In genomic region chr7:25722856-25723255, GRCh38 we compare ENCODE assay signal across 28 cellular contexts.
DNase-seq lines count a peak whose midpoint lies in the region; ATAC-seq and TF ChIP-seq lines count a peak whose summit lies in the region.
"Had no signal": no experiment of that assay in that cellular context is flagged by ENCODE, and none has a peak within 500 bp of the region (broad histone marks: within the 10 kb centered on the region; RNA-seq: fewer than 3 reads in every experiment).

No MANE protein-coding gene starts in this region.

- intact Hi-C loops in IMR-90 (cut with micrococcal nuclease) = loop anchor here (5.0 kb wide), 1 partner anchor 129 kb away; no protein-coding TSS in a partner anchor

- H4K20me1 ChIP-seq in IMR-90 (ENCODE audit: insufficient read depth, low read length) = no peaks in the 10 kb centered on the region
- H4K20me1 ChIP-seq: BLaER1 treated with 17β-estradiol and CSF1 and Interleukin-3, amounts not matched to agents 10 nM and 100 nM had no signal

- no peak overlapping the region for H4K8ac ChIP-seq in IMR-90 (ENCODE audit: low read depth in 2 of 2, low read length in 2 of 2)

- TF ChIP-seq POLR2A in IMR-90 (IDR thresholded peaks at IDR 0.05; ENCODE audit: low read depth, low read length) = no peak

- no peak overlapping the region for H3K56ac ChIP-seq in IMR-90 (ENCODE audit: extremely low read depth, insufficient read depth, low read length)

- H3K79me1 ChIP-seq in IMR-90 (ENCODE audit: low read depth in 1 of 2, low read length in 2 of 2) = no peaks in the 10 kb centered on the region

- no peaks in the 10 kb centered on the region for H3K9me3 ChIP-seq in IMR-90 (ENCODE audit: control insufficient read depth, insufficient read depth, low read length)
- H3K9me3 ChIP-seq: adrenal gland; BLaER1 treated with 17β-estradiol and CSF1 and Interleukin-3, amounts not matched to agents 10 nM and 100 nM; right lobe of liver; transverse colon had no signal

- no peak overlapping the region for H4K5ac ChIP-seq in IMR-90 (ENCODE audit: low read depth, low read length)

- dilution Hi-C loops in IMR-90 (cut with HindIII; ENCODE audit: low sequenced_read_pairs, unreplicated experiment) = no loop called here

- H2BK15ac ChIP-seq in IMR-90 (ENCODE audit: low read depth, low read length) = no peak overlapping the region

- H3K4me2 ChIP-seq in IMR-90 (ENCODE audit: low read depth, low read length) = no peak overlapping the region
- H3K4me2 ChIP-seq: BLaER1 treated with 17β-estradiol and CSF1 and Interleukin-3, amounts not matched to agents 10 nM and 100 nM had no signal

- H3K18ac ChIP-seq in IMR-90 (ENCODE audit: low read depth, low read length) = peak overlapping the region; percentile 36; the same call in 1 of the 2 replicates

- no peak for TF ChIP-seq CTCF in IMR-90 (conservative IDR thresholded peaks at IDR 0.05; ENCODE audit: low read depth, low read length)

- no CpG with 5 or more reads among the region's 1 CpG for WGBS in IMR-90 (ENCODE audit: extremely low coverage in 2 of 2, insufficient read length in 1 of 2), 2 experiments

- no peak overlapping the region for H3K27ac ChIP-seq in IMR-90 (ENCODE audit: insufficient read depth, low read length)
- H3K27ac ChIP-seq: adrenal gland; BLaER1 treated with 17β-estradiol and CSF1 and Interleukin-3, amounts not matched to agents 10 nM and 100 nM; brain microvascular endothelial cell; right lobe of liver; transverse colon had no signal

- H3K9ac ChIP-seq in IMR-90 (ENCODE audit: low read depth, low read length) = no peak overlapping the region
- H3K9ac ChIP-seq: BLaER1 treated with 17β-estradiol and CSF1 and Interleukin-3, amounts not matched to agents 10 nM and 100 nM had no signal

- H2AFZ ChIP-seq in IMR-90 (replicated peaks; ENCODE audit: low read length, poor library complexity) = no peak overlapping the region

- H3K14ac ChIP-seq in IMR-90 (replicated peaks; ENCODE audit: low read depth, low read length) = no peak overlapping the region

- no peak overlapping the region for H2AK5ac ChIP-seq in IMR-90 (ENCODE audit: low read depth, low read length)

- H2BK120ac ChIP-seq in IMR-90 (ENCODE audit: low read depth, low read length) = no peak overlapping the region

- H2BK5ac ChIP-seq in IMR-90 (ENCODE audit: low read depth, low read length, poor library complexity, severe bottlenecking) = no peak overlapping the region

- no peak overlapping the region for H3K23ac ChIP-seq in IMR-90 (ENCODE audit: low read depth, low read length)

- no peak overlapping the region for H2AK9ac ChIP-seq in IMR-90 (replicated peaks; ENCODE audit: low read depth, low read length, poor library complexity)

- ATAC-seq in IMR-90 (ENCODE audit: low read depth) (no peak), HG03521 (IDR thresholded peaks at IDR 0.05; ENCODE audit: unreplicated experiment) (no peak)
- ATAC-seq: left colon, Panc1, right lobe of liver had no signal

- no peaks in the 10 kb centered on the region for H3K9me1 ChIP-seq in IMR-90 (ENCODE audit: insufficient read depth, low read length)

- no peak overlapping the region for H3K4me3 ChIP-seq in IMR-90 (ENCODE audit: insufficient read depth, low read depth, low read length)
- H3K4me3 ChIP-seq: adrenal gland; BLaER1 treated with 17β-estradiol and CSF1 and Interleukin-3, amounts not matched to agents 10 nM and 100 nM; right lobe of liver; transverse colon had no signal

- CTCF ChIA-PET in IMR-90 (lab: Yijun Ruan, JAX) = no interaction called here

- peaks cover 7% of the 10 kb centered on the region; the same call in 1 of the 2 replicates for H3K4me1 ChIP-seq in IMR-90 (ENCODE audit: control insufficient read depth, insufficient read depth, low read length)
- H3K4me1 ChIP-seq: BLaER1 treated with 17β-estradiol and CSF1 and Interleukin-3, amounts not matched to agents 10 nM and 100 nM; right lobe of liver had no signal

- no peaks in the 10 kb centered on the region for H3K27me3 ChIP-seq in IMR-90 (ENCODE audit: control insufficient read depth, insufficient read depth, low read length)
- H3K27me3 ChIP-seq: adrenal gland; BLaER1 treated with 17β-estradiol and CSF1 and Interleukin-3, amounts not matched to agents 10 nM and 100 nM; brain microvascular endothelial cell; right lobe of liver; transverse colon had no signal

- DNase-seq in IMR-90 (no peak), NCI-H524 (lab: John Stamatoyannopoulos, UW) (peak; percentile 5 to 52), foreskin melanocyte (peak; percentile 33), renal cortical epithelial cell (ENCODE audit: low read depth) (peak; percentile 9), dermis blood vessel endothelial cell (no peak)
- no peak for DNase-seq in stimulated activated CD4-positive, alpha-beta T cell treated with anti-CD3 and anti-CD28 coated beads, Interleukin-4, amount 100 ng/mL, for 4 hours
- DNase-seq: activated CD4-positive, alpha-beta memory T cell treated with anti-CD3 and anti-CD28 coated beads, Interleukin-2, amount 10 ng/mL, durations not matched to agents 7 days and 5 days; activated CD8-positive, alpha-beta memory T cell treated with anti-CD3 and anti-CD28 coated beads, Interleukin-2, amount 50 U/mL, for 48 hours; activated naive CD4-positive, alpha-beta T cell treated with anti-CD3 and anti-CD28 coated beads, Interleukin-2, amount 10 ng/mL, durations not matched to agents 7 days and 5 days; adrenal gland; brain microvascular endothelial cell; COR-L47; H9; immature natural killer cell; left colon; MV-4-11; NCI-H146; NCI-H510A; nephron progenitor cell; posterior cingulate gyrus; right lobe of liver; SIG-M5; stimulated activated CD4-positive, alpha-beta T cell treated with anti-CD3 and anti-CD28 coated beads, Interleukin-4, amount 100 ng/mL, for 1 hour; SW 1271; transverse colon had no signal

- BruUV-seq in IMR-90 (replicated peaks; lab: Mats Ljungman, UMichigan) = no TSS peak

- POLR2A ChIA-PET in IMR-90 (lab: Charles Lee; ENCODE audit: unreplicated experiment) = no interaction called here

- no peak overlapping the region for H2BK20ac ChIP-seq in IMR-90 (ENCODE audit: low read depth, low read length)

- in situ Hi-C loops in IMR-90 (cut with MboI; ENCODE audit: low sequenced_read_pairs) = no loop called here

- TF ChIP-seq RAD21 in IMR-90 (IDR thresholded peaks at IDR 0.05; ENCODE audit: low read length) = no peak

- no peak overlapping the region for H3K4ac ChIP-seq in IMR-90 (ENCODE audit: low read depth, low read length)

- H3K36me3 ChIP-seq in IMR-90 (ENCODE audit: control insufficient read depth, insufficient read depth, low read length) = no peaks in the 10 kb centered on the region
- H3K36me3 ChIP-seq: adrenal gland; BLaER1 treated with 17β-estradiol and CSF1 and Interleukin-3, amounts not matched to agents 10 nM and 100 nM; brain microvascular endothelial cell; right lobe of liver; transverse colon had no signal

- no peak overlapping the region for H4K91ac ChIP-seq in IMR-90 (ENCODE audit: insufficient read depth, low read depth, low read length)

TF ChIP-seq in IMR-90, 13 proteins besides CTCF, POLR2A, EP300 and RAD21:
- TF ChIP-seq FOS (IDR thresholded peaks at IDR 0.05; ENCODE audit: low read depth, low read length) (no peak), MAZ (IDR thresholded peaks at IDR 0.05; ENCODE audit: borderline replicate concordance, low read depth, low read length) (no peak), MAFK (IDR thresholded peaks at IDR 0.05; ENCODE audit: low read depth, low read length) (no peak), CHD1 (IDR thresholded peaks at IDR 0.05; ENCODE audit: low read depth, low read length) (no peak), NFE2L2 (IDR thresholded peaks at IDR 0.05; ENCODE audit: low read depth, low read length) (no peak), MXI1 (IDR thresholded peaks at IDR 0.05; ENCODE audit: borderline replicate concordance, low read depth, low read length) (no peak), RFX5 (IDR thresholded peaks at IDR 0.05; ENCODE audit: low read depth, low read length) (no peak), BHLHE40 (IDR thresholded peaks at IDR 0.05; ENCODE audit: low read depth, low read length) (no peak), CEBPB (IDR thresholded peaks at IDR 0.05; ENCODE audit: low read depth, low read length) (no peak), SMC3 (IDR thresholded peaks at IDR 0.05; ENCODE audit: low read depth, low read length) (no peak), RCOR1 (IDR thresholded peaks at IDR 0.05; ENCODE audit: insufficient replicate concordance, low read length) (no peak), ELK1 (IDR thresholded peaks at IDR 0.05; ENCODE audit: borderline replicate concordance, low read depth, low read length) (no peak)
- TF ChIP-seq, protein P1, sequence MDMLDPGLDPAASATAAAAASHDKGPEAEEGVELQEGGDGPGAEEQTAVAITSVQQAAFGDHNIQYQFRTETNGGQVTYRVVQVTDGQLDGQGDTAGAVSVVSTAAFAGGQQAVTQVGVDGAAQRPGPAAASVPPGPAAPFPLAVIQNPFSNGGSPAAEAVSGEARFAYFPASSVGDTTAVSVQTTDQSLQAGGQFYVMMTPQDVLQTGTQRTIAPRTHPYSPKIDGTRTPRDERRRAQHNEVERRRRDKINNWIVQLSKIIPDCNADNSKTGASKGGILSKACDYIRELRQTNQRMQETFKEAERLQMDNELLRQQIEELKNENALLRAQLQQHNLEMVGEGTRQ (IDR thresholded peaks at IDR 0.05; ENCODE audit: low read depth, low read length) = no peak
TF ChIP-seq in IMR-90: peak in this region for 0.

Comparison
In these comparisons a context has a peak if more than half of its experiments do, and no peak if none do; other contexts are left out.
1. DNase-seq: peak in NCI-H524 (2 of 2), foreskin melanocyte (single experiment) and renal cortical epithelial cell (single experiment); none in IMR-90 (single experiment), dermis blood vessel endothelial cell (single experiment) and stimulated activated CD4-positive, alpha-beta T cell treated with anti-CD3 and anti-CD28 coated beads, Interleukin-4, amount 100 ng/mL, for 4 hours (0 of 2).